Comparison of ENCODE assay signal across 8 cellular contexts in genomic region chr9:2158111-2158610, GRCh38.
DNase-seq lines count a peak whose midpoint lies in the region; ATAC-seq and TF ChIP-seq lines count a peak whose summit lies in the region.

No MANE protein-coding gene starts in this region.

- H3K4me2 ChIP-seq in DND-41 (ENCODE audit: insufficient read depth, low read length) = peak overlapping the region; percentile 75

- peak overlapping the region; percentile 29 to 63; a peak in 3 of 4 replicates for H3K4me3 ChIP-seq in DND-41 (ENCODE audit: low read depth in 1 of 2, low read length in 2 of 2)

- peaks cover 26% of the 10 kb centered on the region for H3K4me1 ChIP-seq in DND-41 (ENCODE audit: insufficient read depth, low read length)

- H3K4me3 Mint-ChIP-seq in central memory CD8-positive, alpha-beta T cell = peak overlapping the region; percentile 79

- peaks cover 13% of the 10 kb centered on the region; the same call in 1 of the 2 replicates for H3K36me3 ChIP-seq in DND-41 (ENCODE audit: insufficient read depth, low read length)

- peak overlapping the region; percentile 52 for H3K9ac ChIP-seq in DND-41 (ENCODE audit: low read depth, low read length)

- H3K9me3 Mint-ChIP-seq in central memory CD8-positive, alpha-beta T cell = no peaks in the 10 kb centered on the region

- H3K27ac ChIP-seq in DND-41 (ENCODE audit: low read length) = peak overlapping the region; percentile 76

- no peaks in the 10 kb centered on the region for H4K20me1 ChIP-seq in DND-41 (ENCODE audit: insufficient read depth, low read length)

- H3K79me2 ChIP-seq in DND-41 (ENCODE audit: insufficient read depth, low read length) = peaks cover 24% of the 10 kb centered on the region

- peak overlapping the region; percentile 45 for H3K27ac Mint-ChIP-seq in central memory CD8-positive, alpha-beta T cell (ENCODE audit: low read depth)

- H3K36me3 Mint-ChIP-seq in central memory CD8-positive, alpha-beta T cell (ENCODE audit: insufficient read depth) = peaks cover 13% of the 10 kb centered on the region

- no peaks in the 10 kb centered on the region for H3K27me3 ChIP-seq in DND-41 (ENCODE audit: insufficient read depth, low read length, poor library complexity)

- no peak for TF ChIP-seq CTCF in DND-41 (IDR thresholded peaks at IDR 0.05; ENCODE audit: borderline replicate concordance, extremely low read depth, low read length, poor library complexity, severe bottlenecking)

- H3K4me1 Mint-ChIP-seq in central memory CD8-positive, alpha-beta T cell = peaks cover 69% of the 10 kb centered on the region

- peak overlapping the region; percentile 66 for H2AFZ ChIP-seq in DND-41 (ENCODE audit: low read depth, low read length)

- H3K9me3 ChIP-seq in DND-41 (ENCODE audit: insufficient read depth, low read length, severe bottlenecking) = no peaks in the 10 kb centered on the region

- ATAC-seq in DND-41 (ENCODE audit: insufficient read depth, low read depth) (peak; percentile 81), GM21717 (IDR thresholded peaks at IDR 0.05; ENCODE audit: unreplicated experiment) (peak; percentile 50)
- peak; percentile 73 for ATAC-seq in central memory CD8-positive, alpha-beta T cell (replicated peaks; ENCODE audit: extremely low read depth, poor library complexity, severe bottlenecking)

- DNase-seq in DND-41 (peak; percentile 55), KG1 (lab: John Stamatoyannopoulos, UW) (peak; percentile 61), T follicular helper cell (ENCODE audit: low read depth) (peak; percentile 24), kidney glomerular epithelial cell (lab: John Stamatoyannopoulos, UW) (peak; percentile 72), NCI-H345 (lab: John Stamatoyannopoulos, UW) (no peak)
- DNase-seq in central memory CD8-positive, alpha-beta T cell (ENCODE audit: low spot score in 2 of 2) = peak in 1 of 2 donors; percentile 16
- DNase-seq in stimulated activated CD4-positive, alpha-beta T cell treated with anti-CD3 and anti-CD28 coated beads, Interleukin-15, amount 100 ng/mL, for 24 hours = peak; percentile 52

- no peaks in the 10 kb centered on the region for H3K27me3 Mint-ChIP-seq in central memory CD8-positive, alpha-beta T cell
